19 cellular contexts compared by ENCODE assay signal in genomic region chr3:126021224-126021623, GRCh38. TPM values are rescaled to one million over a fixed set of nuclear protein-coding genes. Genes with fewer than 3 reads are reported as not detected.
DNase-seq lines count a peak whose midpoint lies in the region; ATAC-seq, FAIRE-seq and TF ChIP-seq lines count a peak whose summit lies in the region.
"Had no signal": no experiment of that assay in that cellular context is flagged by ENCODE, and none has a peak within 500 bp of the region (broad histone marks: within the 10 kb centered on the region; RNA-seq: fewer than 3 reads in every experiment).

No MANE protein-coding gene starts in this region.

- no peak overlapping the region for H4K8ac ChIP-seq in H1 (ENCODE audit: extremely low read depth, insufficient read depth, low read length)

- H3K4me3 ChIP-seq in H1 (ENCODE audit: extremely low read depth in 1 of 4, insufficient read depth in 2 of 4, low read depth in 3 of 4, low read length in 4 of 4) (no peak overlapping the region; a peak in 1 of 8 replicates), thyroid gland (replicated peaks in 1 of 3) (no peak overlapping the region)
- H3K4me3 ChIP-seq: BLaER1 treated with 17β-estradiol and CSF1 and Interleukin-3, amounts not matched to agents 10 nM and 100 nM; GM23248 had no signal

- FAIRE-seq in H1 (lab: Jason Lieb, UNC): no peak

- intact Hi-C loops in thyroid gland (cut with DNase I): no loop called here

- H3K14ac ChIP-seq in H1 (ENCODE audit: insufficient read length): no peak overlapping the region

- no peak overlapping the region for H3K4ac ChIP-seq in H1 (replicated peaks; ENCODE audit: insufficient read length, low read depth, low read length)

- CTCF ChIA-PET in H1 (lab: Charles Lee; ENCODE audit: partially characterized antibody): interaction anchor here (1.1 kb wide), 1 partner anchor 17 kb away, joined by 3 read pairs; no protein-coding TSS in a partner anchor

- peaks cover 0 to 14% (median 2%) of the 10 kb centered on the region in 4 experiments; a peak in 4 of 7 replicates for H3K4me1 ChIP-seq in H1 (replicated peaks in 1 of 4; ENCODE audit: control insufficient read depth in 3 of 4, insufficient read depth in 4 of 4, low read length in 3 of 4)
- H3K4me1 ChIP-seq in thyroid gland: no peaks in the 10 kb centered on the region
- H3K4me1 ChIP-seq: BLaER1 treated with 17β-estradiol and CSF1 and Interleukin-3, amounts not matched to agents 10 nM and 100 nM had no signal

- H3K4me2 ChIP-seq in H1 (ENCODE audit: insufficient read depth in 1 of 2, low read depth in 2 of 2, low read length in 2 of 2): peak overlapping the region in 1 of 2 experiments; percentile 59; a peak in 2 of 4 replicates
- H3K4me2 ChIP-seq: BLaER1 treated with 17β-estradiol and CSF1 and Interleukin-3, amounts not matched to agents 10 nM and 100 nM had no signal

- peak overlapping the region; percentile 26; the same call in 1 of the 2 replicates for H2AK5ac ChIP-seq in H1 (ENCODE audit: low read depth, low read length)

- WGBS in H1 (ENCODE audit: extremely low coverage in 1 of 2, insufficient coverage in 1 of 2, insufficient read length in 1 of 2, insufficient replicate concordance in 2 of 2, low coverage in 1 of 2, low lambda C conversion rate in 2 of 2, missing lambda C conversion rate in 1 of 2), 2 experiments: 75% methylated on average over 5 of the region's 5 CpGs; no CpG with 5 or more reads in 1 of the 2 experiments
- WGBS in thyroid gland, 2 donors: 86 to 90% methylated on average over 5 of the region's 5 CpGs

- H3K23me2 ChIP-seq in H1 (ENCODE audit: low read depth, low read length): no peaks in the 10 kb centered on the region

- no peak for TF ChIP-seq RAD21 in H1 (IDR thresholded peaks at IDR 0.05 in 1 of 2, conservative IDR thresholded peaks at IDR 0.05 in 1 of 2; ENCODE audit: low read depth in 2 of 2, low read length in 2 of 2)

- no peak overlapping the region for H4K91ac ChIP-seq in H1 (replicated peaks; ENCODE audit: insufficient read length, low read length)

- no peaks in the 10 kb centered on the region; a peak in 1 of 4 replicates for H3K9me3 ChIP-seq in H1 (ENCODE audit: insufficient read depth in 2 of 2, low read depth in 1 of 2, low read length in 1 of 2)
- no peaks in the 10 kb centered on the region for H3K9me3 ChIP-seq in thyroid gland
- H3K9me3 ChIP-seq: BLaER1 treated with 17β-estradiol and CSF1 and Interleukin-3, amounts not matched to agents 10 nM and 100 nM had no signal

- peak overlapping the region; percentile 86 for H2BK120ac ChIP-seq in H1 (replicated peaks; ENCODE audit: low read depth, low read length)

- no peak overlapping the region for H3K4me3 Mint-ChIP-seq in type B pancreatic cell

- no peak overlapping the region for H3K27ac ChIP-seq in H1 (ENCODE audit: low read depth, low read length)
- no peak overlapping the region for H3K27ac ChIP-seq in thyroid gland
- H3K27ac ChIP-seq: BLaER1 treated with 17β-estradiol and CSF1 and Interleukin-3, amounts not matched to agents 10 nM and 100 nM; GM23248; RWPE1 had no signal

- H3K23ac ChIP-seq in H1 (ENCODE audit: insufficient read length): no peak overlapping the region

- no peaks in the 10 kb centered on the region for H4K20me1 ChIP-seq in H1 (replicated peaks in 1 of 2; ENCODE audit: control insufficient read depth in 1 of 2, insufficient read depth in 2 of 2, low read length in 2 of 2)
- H4K20me1 ChIP-seq: BLaER1 treated with 17β-estradiol and CSF1 and Interleukin-3, amounts not matched to agents 10 nM and 100 nM had no signal

- no peaks in the 10 kb centered on the region for H3K4me1 Mint-ChIP-seq in type B pancreatic cell (ENCODE audit: unreplicated experiment)

- TF ChIP-seq CTCF in H1 (IDR thresholded peaks at IDR 0.05; ENCODE audit: control extremely low read depth in 1 of 3, insufficient read depth in 1 of 3, low read depth in 1 of 3, low read length in 3 of 3) (no peak), thyroid gland (IDR thresholded peaks at IDR 0.05) (no peak), type B pancreatic cell (conservative IDR thresholded peaks at IDR 0.05) (no peak)

- peak overlapping the region; percentile 45; the same call in 1 of the 2 replicates for H2BK5ac ChIP-seq in H1 (ENCODE audit: low read depth, low read length)

- DNase-seq in activated naive CD4-positive, alpha-beta T cell treated with anti-CD3 and anti-CD28 coated beads, Interleukin-2, amount 50 U/mL, for 72 hours (ENCODE audit: low spot score in 2 of 2): no peak
- DNase-seq in activated naive CD4-positive, alpha-beta T cell treated with Interleukin-2 at 50 U/mL for 16 hours: no peak
- DNase-seq in H1 (ENCODE audit: low read depth in 1 of 2, low spot score in 2 of 2) (no peak), left kidney (ENCODE audit: low read depth, low spot score) (peak; percentile 94), thyroid gland (peak; percentile 10 to 19), type B pancreatic cell (ENCODE audit: extremely low spot score, unreplicated experiment) (no peak), mesenteric fat pad (ENCODE audit: low spot score) (no peak)
- DNase-seq: 8988T, DMS 273 treated with DMSO at 0.1 percent for 48 hours, GM23248, MV-4-11, NCI-H1417 treated with DMSO at 0.1 percent for 48 hours, NCI-H2081 treated with DMSO at 0.1 percent for 48 hours, NCI-H524 had no signal

- H2BK12ac ChIP-seq in H1 (ENCODE audit: low read depth, low read length): peak overlapping the region; percentile 12; the same call in 1 of the 2 replicates

- TF ChIP-seq POLR2A in H1 (IDR thresholded peaks at IDR 0.05; ENCODE audit: control extremely low read depth in 1 of 2, low read depth in 2 of 2, low read length in 2 of 2): no peak
- TF ChIP-seq POLR2A in thyroid gland (IDR thresholded peaks at IDR 0.05): no peak

- POLR2A ChIA-PET in H1 (lab: Charles Lee; ENCODE audit: partially characterized antibody): interaction anchor here (1.1 to 1.5 kb wide), 2 partner anchors 17 to 31 kb away, joined by 3 to 5 read pairs; no protein-coding TSS in a partner anchor

- H3K9me3 Mint-ChIP-seq in activated naive CD4-positive, alpha-beta T cell treated with anti-CD3 and anti-CD28 coated beads, Interleukin-2, amount 50 U/mL, for 72 hours: no peaks in the 10 kb centered on the region
- no peaks in the 10 kb centered on the region for H3K9me3 Mint-ChIP-seq in type B pancreatic cell

- no peaks in the 10 kb centered on the region for H3K36me3 ChIP-seq in H1 (ENCODE audit: control insufficient read depth in 2 of 4, insufficient read depth in 4 of 4, low read length in 3 of 4)
- peaks cover 0 to 10% of the 10 kb centered on the region in 2 donors for H3K36me3 ChIP-seq in thyroid gland

- no peak overlapping the region for H2AFZ ChIP-seq in H1 (ENCODE audit: low read length)
- H2AFZ ChIP-seq: GM23248 had no signal

- H2BK20ac ChIP-seq in H1 (ENCODE audit: low read length): peak overlapping the region; percentile 66

- no peak overlapping the region for H3K56ac ChIP-seq in H1 (replicated peaks; ENCODE audit: insufficient read length, low read depth, low read length)

- no peak for ATAC-seq in activated naive CD4-positive, alpha-beta T cell treated with anti-CD3 and anti-CD28 coated beads, Interleukin-2, amount 50 U/mL, for 72 hours
- ATAC-seq in esophagus mucosa: no peak

- H3K27ac Mint-ChIP-seq in activated naive CD4-positive, alpha-beta T cell treated with anti-CD3 and anti-CD28 coated beads, Interleukin-2, amount 50 U/mL, for 72 hours: peak overlapping the region; percentile 50 to 53
- no peak overlapping the region for H3K27ac Mint-ChIP-seq in type B pancreatic cell

- H3K27me3 ChIP-seq in H1 (replicated peaks in 1 of 4; ENCODE audit: control insufficient read depth in 3 of 4, extremely low read depth in 1 of 4, insufficient read depth in 3 of 4, low read length in 3 of 4) (no peaks in the 10 kb centered on the region), thyroid gland (no peaks in the 10 kb centered on the region)
- H3K27me3 ChIP-seq: BLaER1 treated with 17β-estradiol and CSF1 and Interleukin-3, amounts not matched to agents 10 nM and 100 nM had no signal

- no peaks in the 10 kb centered on the region for H3K79me1 ChIP-seq in H1 (ENCODE audit: low read depth, low read length)

- H2BK15ac ChIP-seq in H1 (ENCODE audit: low read length): no peak overlapping the region; the same call in 1 of the 2 replicates

- H3K79me2 ChIP-seq in H1 (ENCODE audit: control insufficient read depth in 1 of 2, insufficient read depth in 2 of 2, low read length in 2 of 2): no peaks in the 10 kb centered on the region

- no peak for TF ChIP-seq EP300 in H1 (IDR thresholded peaks at IDR 0.05; ENCODE audit: borderline replicate concordance in 1 of 2, low read depth in 2 of 2, low read length in 2 of 2)

- H3K18ac ChIP-seq in H1 (ENCODE audit: extremely low read depth, low read length): peak overlapping the region; percentile 34; the same call in 1 of the 2 replicates

- H3K27me3 Mint-ChIP-seq in type B pancreatic cell: no peaks in the 10 kb centered on the region

- H3K36me3 Mint-ChIP-seq in activated naive CD4-positive, alpha-beta T cell treated with anti-CD3 and anti-CD28 coated beads, Interleukin-2, amount 50 U/mL, for 72 hours: no peaks in the 10 kb centered on the region
- H3K36me3 Mint-ChIP-seq in type B pancreatic cell: peaks cover 14% of the 10 kb centered on the region

- no peak overlapping the region for H4K5ac ChIP-seq in H1 (ENCODE audit: insufficient read length, low read depth, low read length)

- no peak overlapping the region for H3K9ac ChIP-seq in H1 (replicated peaks in 1 of 4; ENCODE audit: extremely low read depth in 1 of 4, low read depth in 3 of 4, low read length in 3 of 4)
- H3K9ac ChIP-seq: BLaER1 treated with 17β-estradiol and CSF1 and Interleukin-3, amounts not matched to agents 10 nM and 100 nM; GM23248 had no signal

TF ChIP-seq in H1, 55 proteins besides CTCF, POLR2A, EP300 and RAD21 (continues in another document):
- TF ChIP-seq GTF2F1 (IDR thresholded peaks at IDR 0.05; ENCODE audit: borderline replicate concordance, low read depth, low read length) (no peak), RFX5 (IDR thresholded peaks at IDR 0.05; ENCODE audit: borderline replicate concordance, low read depth, low read length) (no peak), RXRA (IDR thresholded peaks at IDR 0.05; ENCODE audit: insufficient read depth, low read depth, low read length) (no peak)

RNA-seq across cellular contexts. Expression of gene ROPN1B, which starts 52.2 kb away (rescaled TPM):
- total RNA-seq in activated naive CD4-positive, alpha-beta T cell treated with anti-CD3 and anti-CD28 coated beads, Interleukin-2, amount 50 U/mL, for 72 hours: not detected
- 0.36 TPM in 1 of 2 replicates, not detected in the other for total RNA-seq in H1 (2021; fragmentation: NEBNext Ultra II Directional; extraction: Animal tissue kit (Norgen Biotek cat#: 25700))
- polyA plus RNA-seq in H1 (2011; rRNA removed): 0.09 and 0.30 TPM in 2 replicates
- 0.45 TPM for polyA plus RNA-seq in H1 (2011; cell fraction: cytosol; rRNA removed)
- polyA plus RNA-seq in H1 (2011; cell fraction: nucleus; rRNA removed): 0.37 TPM
- polyA plus RNA-seq in H1 (2012, experiment 1 of 2): 0.28 to 0.60 TPM in 2 of 4 replicates, not detected in the others
- polyA plus RNA-seq in H1 (2012, experiment 2 of 2): not detected
- 0.12 TPM for polyA plus RNA-seq in H1 (2013, experiment 1 of 2)
- polyA plus RNA-seq in H1 (2013, experiment 2 of 2): 0.09 TPM
- not detected in 2 replicates for polyA minus RNA-seq in H1 (2011; rRNA and poly(A)+ RNA removed)
- polyA minus RNA-seq in H1 (2011; cell fraction: cytosol; rRNA and poly(A)+ RNA removed): not detected
- polyA minus RNA-seq in H1 (2011; cell fraction: nucleus; rRNA and poly(A)+ RNA removed): not detected
- 1 to 10 TPM in 2 of 4 donors, under 1 TPM in 2; 0.54 to 2.4 (median 1.5) TPM for total RNA-seq in thyroid gland
- not detected for total RNA-seq in esophagus mucosa
- total RNA-seq in type B pancreatic cell (ENCODE audit: low replicate concordance): 0.53 and 1.2 TPM in 2 replicates
- not detected for total RNA-seq in mesenteric fat pad
- total RNA-seq: GM23248, HT1080, OCI-LY7 had no signal
- polyA plus RNA-seq: GM23248 had no signal

Comparison
In these comparisons a context has a peak if more than half of its experiments do, and no peak if none do; other contexts are left out.
1. DNase-seq: peak in left kidney (single experiment) and thyroid gland (2 of 2); none in activated naive CD4-positive, alpha-beta T cell treated with anti-CD3 and anti-CD28 coated beads, Interleukin-2, amount 50 U/mL, for 72 hours (0 of 2), activated naive CD4-positive, alpha-beta T cell treated with Interleukin-2 at 50 U/mL for 16 hours (single experiment), H1 (0 of 2), type B pancreatic cell (single experiment) and mesenteric fat pad (single experiment).